ENCODE assay signal across 17 cellular contexts in the genomic region with DNA sequence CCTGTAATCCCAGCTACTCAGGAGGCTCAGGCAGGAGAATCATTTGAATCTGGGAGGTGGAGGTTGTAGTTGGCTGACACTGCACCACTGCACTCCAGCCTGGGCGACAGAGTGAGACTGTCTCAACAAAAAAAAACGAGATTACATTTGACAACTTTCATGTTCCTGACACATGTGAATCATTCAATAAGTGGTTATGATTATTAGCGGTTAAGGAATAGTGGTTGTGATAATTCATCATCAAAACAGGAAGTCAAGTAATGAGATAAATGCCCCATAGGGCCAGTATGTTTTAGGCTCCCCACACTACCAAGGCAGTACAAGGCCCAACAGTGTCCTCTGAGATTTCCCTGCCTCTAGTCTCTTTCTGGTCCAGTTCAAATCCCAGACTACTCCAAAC. TPM values are rescaled to one million over a fixed set of nuclear protein-coding genes. Genes with fewer than 3 reads are reported as not detected.
A peak's percentile ranks its signal among the peaks of the same experiment; 100 is the strongest.
DNase-seq lines count a peak whose midpoint lies in the region; ATAC-seq and TF ChIP-seq lines count a peak whose summit lies in the region.
"Had no signal": no experiment of that assay in that cellular context is flagged by ENCODE, and none has a peak within 500 bp of the region (broad histone marks: within the 10 kb centered on the region; RNA-seq: fewer than 3 reads in every experiment).

No MANE protein-coding gene starts in this region.

- no peaks in the 10 kb centered on the region for H3K27me3 Mint-ChIP-seq in activated naive CD4-positive, alpha-beta T cell treated with anti-CD3 and anti-CD28 coated beads, Interleukin-2, amount 50 U/mL, for 24 hours
- H3K27me3 Mint-ChIP-seq in T-cell (no peaks in the 10 kb centered on the region), brain (peaks cover 11% of the 10 kb centered on the region)

- TF ChIP-seq CTCF in brain (conservative IDR thresholded peaks at IDR 0.05) (no peak), coronary artery (IDR thresholded peaks at IDR 0.05) (no peak)

- H3K4me3 ChIP-seq in coronary artery = no peak overlapping the region

- no peak overlapping the region for H3K27ac ChIP-seq in coronary artery
- H3K27ac ChIP-seq: neutrophil had no signal

- POLR2A ChIA-PET in T-cell (lab: Charles Lee) = no interaction called here

- peaks cover 48% of the 10 kb centered on the region for H3K36me3 Mint-ChIP-seq in activated naive CD4-positive, alpha-beta T cell treated with anti-CD3 and anti-CD28 coated beads, Interleukin-2, amount 50 U/mL, for 24 hours
- peaks cover 51 to 70% of the 10 kb centered on the region in 2 donors for H3K36me3 Mint-ChIP-seq in activated naive CD4-positive, alpha-beta T cell treated with anti-CD3 and anti-CD28 coated beads, Interleukin-2, amount 50 U/mL, for 72 hours
- H3K36me3 Mint-ChIP-seq in T-cell = peaks cover 45% of the 10 kb centered on the region
- H3K36me3 Mint-ChIP-seq in brain = peaks cover 47% of the 10 kb centered on the region
- H3K36me3 Mint-ChIP-seq in stimulated activated effector memory CD8-positive, alpha-beta T cell treated with anti-CD3 and anti-CD28 coated beads, Interleukin-12 subunit alpha, Interleukin-12 subunit beta, amount 100 ng/mL, for 72 hours = peaks cover 65% of the 10 kb centered on the region

- DNase-seq in activated naive CD4-positive, alpha-beta T cell treated with anti-CD3 and anti-CD28 coated beads, Interleukin-2, amount 50 U/mL, for 72 hours (ENCODE audit: low spot score in 2 of 2) = no peak
- DNase-seq in T-cell = no peak
- no peak for DNase-seq in stimulated activated effector memory CD8-positive, alpha-beta T cell treated with anti-CD3 and anti-CD28 coated beads, Interleukin-12 subunit alpha, Interleukin-12 subunit beta, amount 100 ng/mL, for 72 hours (ENCODE audit: low spot score in 2 of 2)
- no peak for DNase-seq in NCI-H128 (lab: John Stamatoyannopoulos, UW; ENCODE audit: unreplicated experiment)
- no peak for DNase-seq in coronary artery (ENCODE audit: low spot score)
- DNase-seq: activated CD4-positive, alpha-beta T cell treated with anti-CD3 and anti-CD28 coated beads for 1 hour; cortex of kidney; H7; NCI-H187; NCI-H446 treated with DMSO at 0.1 percent for 48 hours; right cardiac atrium; Right ventricle myocardium superior; substantia nigra had no signal

- CTCF ChIA-PET in T-cell (lab: Charles Lee) = interaction anchor here (1.0 to 3.3 kb wide), 3 partner anchors 12 to 15 kb away, joined by 3 to 12 read pairs (median 3); no protein-coding TSS in a partner anchor

- peak overlapping the region; percentile 99 for H3K27ac Mint-ChIP-seq in activated naive CD4-positive, alpha-beta T cell treated with anti-CD3 and anti-CD28 coated beads, Interleukin-2, amount 50 U/mL, for 24 hours
- H3K27ac Mint-ChIP-seq in activated naive CD4-positive, alpha-beta T cell treated with anti-CD3 and anti-CD28 coated beads, Interleukin-2, amount 50 U/mL, for 72 hours = peak overlapping the region in 1 of 2 donors; percentile 40
- H3K27ac Mint-ChIP-seq in T-cell (peak overlapping the region; percentile 93 to 95), brain (peak overlapping the region in 3 of 5 experiments; percentile 1 to 98 (median 64))
- H3K27ac Mint-ChIP-seq in stimulated activated effector memory CD8-positive, alpha-beta T cell treated with anti-CD3 and anti-CD28 coated beads, Interleukin-12 subunit alpha, Interleukin-12 subunit beta, amount 100 ng/mL, for 72 hours = peak overlapping the region; percentile 96

- peak overlapping the region; percentile 99 for H3K4me3 Mint-ChIP-seq in activated naive CD4-positive, alpha-beta T cell treated with anti-CD3 and anti-CD28 coated beads, Interleukin-2, amount 50 U/mL, for 24 hours
- peak overlapping the region in 2 of 3 donors; percentile 0 to 84 for H3K4me3 Mint-ChIP-seq in T-cell
- peak overlapping the region; percentile 91 to 96 (median 92) for H3K4me3 Mint-ChIP-seq in brain
- H3K4me3 Mint-ChIP-seq in stimulated activated effector memory CD8-positive, alpha-beta T cell treated with anti-CD3 and anti-CD28 coated beads, Interleukin-12 subunit alpha, Interleukin-12 subunit beta, amount 100 ng/mL, for 72 hours = peak overlapping the region; percentile 77

- H3K4me1 Mint-ChIP-seq in activated naive CD4-positive, alpha-beta T cell treated with anti-CD3 and anti-CD28 coated beads, Interleukin-2, amount 50 U/mL, for 24 hours = peaks cover 81% of the 10 kb centered on the region
- H3K4me1 Mint-ChIP-seq in T-cell (peaks cover 71 to 75% (median 74%) of the 10 kb centered on the region in 3 donors), brain (peaks cover 49% of the 10 kb centered on the region)
- H3K4me1 Mint-ChIP-seq in stimulated activated effector memory CD8-positive, alpha-beta T cell treated with anti-CD3 and anti-CD28 coated beads, Interleukin-12 subunit alpha, Interleukin-12 subunit beta, amount 100 ng/mL, for 72 hours = peaks cover 56% of the 10 kb centered on the region

- ATAC-seq in activated naive CD4-positive, alpha-beta T cell treated with anti-CD3 and anti-CD28 coated beads, Interleukin-2, amount 50 U/mL, for 72 hours = no peak
- ATAC-seq in T-cell (replicated peaks in 1 of 4) = no peak
- ATAC-seq in stimulated activated effector memory CD8-positive, alpha-beta T cell treated with anti-CD3 and anti-CD28 coated beads, Interleukin-12 subunit alpha, Interleukin-12 subunit beta, amount 100 ng/mL, for 72 hours = peak; percentile 80
- no peak for ATAC-seq in GM21737 (IDR thresholded peaks at IDR 0.05; ENCODE audit: unreplicated experiment)
- ATAC-seq: right cardiac atrium had no signal

- no peaks in the 10 kb centered on the region for H3K9me3 Mint-ChIP-seq in activated naive CD4-positive, alpha-beta T cell treated with anti-CD3 and anti-CD28 coated beads, Interleukin-2, amount 50 U/mL, for 24 hours
- H3K9me3 Mint-ChIP-seq in activated naive CD4-positive, alpha-beta T cell treated with anti-CD3 and anti-CD28 coated beads, Interleukin-2, amount 50 U/mL, for 72 hours = peaks cover 7 to 13% of the 10 kb centered on the region in 2 donors
- no peaks in the 10 kb centered on the region for H3K9me3 Mint-ChIP-seq in T-cell
- H3K9me3 Mint-ChIP-seq in brain = peaks cover 0 to 2% (median 0%) of the 10 kb centered on the region in 5 experiments
- H3K9me3 Mint-ChIP-seq in stimulated activated effector memory CD8-positive, alpha-beta T cell treated with anti-CD3 and anti-CD28 coated beads, Interleukin-12 subunit alpha, Interleukin-12 subunit beta, amount 100 ng/mL, for 72 hours = peaks cover 5% of the 10 kb centered on the region

RNA-seq across cellular contexts. Expression of a gene that starts 2.5 kb away (rescaled TPM):
- 10 to 100 TPM; 60.1 to 78.5 TPM for total RNA-seq in activated naive CD4-positive, alpha-beta T cell treated with anti-CD3 and anti-CD28 coated beads, Interleukin-2, amount 50 U/mL, for 72 hours
- total RNA-seq in T-cell = 10 to 100 TPM; 32.0 to 48.0 (median 42.1) TPM
- 67.1 TPM for polyA plus RNA-seq in brain (ENCODE audit: insufficient read depth, low read depth, low replicate concordance)

Comparison
In these comparisons a context has a peak if more than half of its experiments do, and no peak if none do; other contexts are left out.
1. H3K4me3 Mint-ChIP-seq: peak in every context shown above with its lines; median percentile 99 in activated naive CD4-positive, alpha-beta T cell treated with anti-CD3 and anti-CD28 coated beads, Interleukin-2, amount 50 U/mL, for 24 hours; 92 in brain; 77 in stimulated activated effector memory CD8-positive, alpha-beta T cell treated with anti-CD3 and anti-CD28 coated beads, Interleukin-12 subunit alpha, Interleukin-12 subunit beta, amount 100 ng/mL, for 72 hours; 42 in T-cell.